ENCODE assay signal across 8 cellular contexts in the genomic region with DNA sequence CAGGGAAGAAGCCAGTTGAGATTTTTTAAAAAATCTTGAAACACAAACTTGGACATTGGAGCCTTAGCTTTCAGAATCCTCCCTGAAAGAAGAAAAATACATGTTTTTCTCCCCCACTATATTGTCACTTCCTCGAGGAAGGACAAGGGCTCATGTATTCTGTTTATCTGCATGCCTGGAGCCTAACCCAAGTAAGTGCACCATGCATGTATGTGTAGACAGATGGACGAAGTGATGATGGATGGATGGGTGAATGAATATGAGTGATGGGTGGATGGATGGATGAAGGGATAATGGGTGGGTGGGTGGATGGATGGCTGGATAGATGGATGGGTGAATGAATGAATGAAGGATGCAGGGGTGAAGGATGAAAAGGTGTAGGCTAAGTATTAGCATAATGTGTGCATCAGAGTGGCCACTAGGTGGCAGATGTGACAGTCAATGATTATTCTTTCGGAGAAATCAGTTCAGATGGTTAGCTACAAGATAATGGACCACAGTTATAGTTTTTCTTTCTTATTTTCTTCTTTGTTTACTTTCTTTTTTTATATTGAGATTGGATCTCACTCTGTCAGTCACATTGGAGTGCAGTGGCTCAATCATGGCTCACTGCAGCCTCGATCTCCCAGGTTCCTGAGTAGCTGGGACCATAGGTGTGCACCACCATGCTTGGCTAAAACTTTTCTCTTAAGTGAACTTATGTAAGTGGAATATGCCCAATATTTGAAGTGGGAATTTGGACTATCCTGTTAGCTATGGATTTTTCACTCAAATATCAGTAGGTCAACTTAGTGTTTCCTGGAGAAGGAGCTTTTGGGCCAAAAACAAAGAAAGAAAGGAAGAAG. TPM values are rescaled to one million over a fixed set of nuclear protein-coding genes. Genes with fewer than 3 reads are reported as not detected.
DNase-seq lines count a peak whose midpoint lies in the region; ATAC-seq and TF ChIP-seq lines count a peak whose summit lies in the region.

No MANE protein-coding gene starts in this region.

- no peaks in the 10 kb centered on the region for H3F3A ChIP-seq in GM23338 (replicated peaks; ENCODE audit: low read depth)

- peak; percentile 76 to 79 for TF ChIP-seq CTCF in GM23338 (conservative IDR thresholded peaks at IDR 0.05; ENCODE audit: low read depth in 2 of 2)

- no peaks in the 10 kb centered on the region; the same call in 1 of the 2 replicates for H3K9me2 ChIP-seq in GM23338 (ENCODE audit: insufficient read depth)

- intact Hi-C loops in Right ventricle myocardium superior (cut with DNase I) (no loop called here), cardiac septum (cut with DNase I) (no loop called here), aorta (cut with DNase I) (no loop called here)
- intact Hi-C loops in dendritic cell treated with granulocyte-macrophage colony-stimulating factor and Interleukin-4, amounts not matched to agents 40 ng/mL and 50 ng/mL, for 4 days (cut with micrococcal nuclease) = loop anchor here (2.0 kb wide), 1 partner anchor 18 kb away; the partner anchor contains the start of gene CCDC93

- H3K27ac ChIP-seq in GM23338 (ENCODE audit: low read depth) (no peak overlapping the region), aorta (ENCODE audit: low read depth in 1 of 2, low read length in 2 of 2) (no peak overlapping the region)

- H3K4me2 ChIP-seq in GM23338 = no peak overlapping the region

- no peaks in the 10 kb centered on the region for H3K27me3 ChIP-seq in GM23338 (ENCODE audit: insufficient read depth)
- peaks cover 0 to 3% of the 10 kb centered on the region in 2 donors for H3K27me3 ChIP-seq in aorta (ENCODE audit: control insufficient read depth in 1 of 2, insufficient read depth in 2 of 2, low read length in 1 of 2)

- no peak overlapping the region for H2AFZ ChIP-seq in GM23338

- peaks cover 10% of the 10 kb centered on the region for H3K4me1 ChIP-seq in GM23338 (ENCODE audit: insufficient read depth)
- no peaks in the 10 kb centered on the region for H3K4me1 ChIP-seq in aorta (ENCODE audit: control insufficient read depth in 1 of 2, insufficient read depth in 2 of 2, low read length in 2 of 2)

- peaks cover 6% of the 10 kb centered on the region; the same call in 2 of the 3 replicates for H3K4me1 Mint-ChIP-seq in GM23338
- H3K4me1 Mint-ChIP-seq in dendritic cell treated with granulocyte-macrophage colony-stimulating factor and Interleukin-4, amounts not matched to agents 40 ng/mL and 50 ng/mL, for 4 days (ENCODE audit: low read depth) = peaks cover 21% of the 10 kb centered on the region

- no peak overlapping the region; the same call in 2 of the 3 replicates for H3K4me3 Mint-ChIP-seq in GM23338
- H3K4me3 Mint-ChIP-seq in dendritic cell treated with granulocyte-macrophage colony-stimulating factor and Interleukin-4, amounts not matched to agents 40 ng/mL and 50 ng/mL, for 4 days = no peak overlapping the region

- H3K9me3 ChIP-seq in aorta (ENCODE audit: control insufficient read depth, low read length) = peaks cover 2% of the 10 kb centered on the region

- ATAC-seq in Right ventricle myocardium superior (ENCODE audit: poor library complexity) (peak; percentile 65), GM23338 (peak; percentile 76), aorta (ENCODE audit: low FRiP score) (peak; percentile 63)

- H3K27me3 Mint-ChIP-seq in GM23338 (ENCODE audit: insufficient read depth, low read depth, poor library complexity) = peaks cover 3% of the 10 kb centered on the region
- H3K27me3 Mint-ChIP-seq in dendritic cell treated with granulocyte-macrophage colony-stimulating factor and Interleukin-4, amounts not matched to agents 40 ng/mL and 50 ng/mL, for 4 days = peaks cover 42% of the 10 kb centered on the region

- H3K79me2 ChIP-seq in GM23338 (replicated peaks; ENCODE audit: insufficient read depth) = no peaks in the 10 kb centered on the region

- whole genome bisulfite sequencing in aorta, 2 donors = 33 to 35% methylated on average over 4 of the region's 4 CpGs

- H4K20me1 ChIP-seq in GM23338 (replicated peaks; ENCODE audit: insufficient read depth) = no peaks in the 10 kb centered on the region

- no peak overlapping the region for H3K4me3 ChIP-seq in GM23338
- H3K4me3 ChIP-seq in aorta (ENCODE audit: low read length in 2 of 2) = no peak overlapping the region

- in situ Hi-C loops in KBM-7 (cut with MboI; ENCODE audit: low pct_unique_long_range_greater_than_20kb, low sequenced_read_pairs) = loop anchor here (25.0 kb wide), 1 partner anchor 830 kb away; no protein-coding TSS in a partner anchor

- H3K36me3 Mint-ChIP-seq in GM23338 (ENCODE audit: low read depth) = no peaks in the 10 kb centered on the region; the same call in 2 of the 3 replicates
- peaks cover 6% of the 10 kb centered on the region for H3K36me3 Mint-ChIP-seq in dendritic cell treated with granulocyte-macrophage colony-stimulating factor and Interleukin-4, amounts not matched to agents 40 ng/mL and 50 ng/mL, for 4 days (ENCODE audit: low read depth)

- H3K36me3 ChIP-seq in GM23338 (ENCODE audit: insufficient read depth) (no peaks in the 10 kb centered on the region; the same call in 1 of the 2 replicates), aorta (ENCODE audit: control insufficient read depth in 1 of 2, insufficient read depth in 2 of 2, low read length in 1 of 2) (no peaks in the 10 kb centered on the region)

- no peak for DNase-seq in Right ventricle myocardium superior
- no peak for DNase-seq in cardiac septum (ENCODE audit: low spot score)
- peak; percentile 73 for DNase-seq in GM23338 (ENCODE audit: low spot score)
- DNase-seq in KBM-7 = peak; percentile 38
- peak; percentile 21 for DNase-seq in T-helper 9 cell
- peak; percentile 9 for DNase-seq in midbrain (lab: John Stamatoyannopoulos, UW)
- no peak for DNase-seq in aorta

- peaks cover 6% of the 10 kb centered on the region; the same call in 2 of the 3 replicates for H3K9me3 Mint-ChIP-seq in GM23338
- H3K9me3 Mint-ChIP-seq in dendritic cell treated with granulocyte-macrophage colony-stimulating factor and Interleukin-4, amounts not matched to agents 40 ng/mL and 50 ng/mL, for 4 days = peaks cover 24% of the 10 kb centered on the region

- H3K27ac Mint-ChIP-seq in GM23338 = no peak overlapping the region
- H3K27ac Mint-ChIP-seq in dendritic cell treated with granulocyte-macrophage colony-stimulating factor and Interleukin-4, amounts not matched to agents 40 ng/mL and 50 ng/mL, for 4 days = peak overlapping the region; percentile 7

TF ChIP-seq in GM23338, 12 proteins besides CTCF, POLR2A, EP300 and RAD21:
- TF ChIP-seq POLR2AphosphoS5 (IDR thresholded peaks at IDR 0.05; ENCODE audit: low read depth) = no peak
- no peak for TF ChIP-seq CREB1 (CRISPR knock-in tag; IDR thresholded peaks at IDR 0.05; ENCODE audit: low read depth)
- no peak for TF ChIP-seq JUNB (IDR thresholded peaks at IDR 0.05; ENCODE audit: unreplicated experiment)
- TF ChIP-seq EZH2 (IDR thresholded peaks at IDR 0.05; ENCODE audit: low read depth, unreplicated experiment) = no peak
- TF ChIP-seq EZH2phosphoT487 (IDR thresholded peaks at IDR 0.05; ENCODE audit: unreplicated experiment) = no peak
TF ChIP-seq in GM23338: peak in this region for 0.

RNA-seq across cellular contexts. Expression of gene CCDC93, which starts 18.5 kb away (rescaled TPM):
- total RNA-seq in Right ventricle myocardium superior (20.9 TPM), cardiac septum (26.9 TPM), aorta (10 to 100 TPM; 34.8 to 42.8 TPM)
- 9.8 and 13.1 TPM in 2 replicates for total RNA-seq in GM23338 (2014; rRNA removed; shearing (Covaris generic))
- polyA plus RNA-seq in GM23338 (2016; fragmentation: Nextera tagmentation; extraction: Ambion mirVana) (12.3 and 16.8 TPM in 2 replicates), aorta (10 to 100 TPM in 1 of 2 donors, 1 to 10 TPM in 1; 5.8 to 12.1 TPM)

RNA-seq across cellular contexts. Expression of gene INSIG2, which starts 55.9 kb away (rescaled TPM):
- total RNA-seq in Right ventricle myocardium superior = 16.2 TPM
- total RNA-seq in cardiac septum = 14.0 TPM
- total RNA-seq in GM23338 (2014; rRNA removed; shearing (Covaris generic)) = 8.1 and 10.1 TPM in 2 replicates
- polyA plus RNA-seq in GM23338 (2016; fragmentation: Nextera tagmentation; extraction: Ambion mirVana) = 11.0 and 15.1 TPM in 2 replicates
- total RNA-seq in aorta = 10 to 100 TPM; 34.2 to 43.2 TPM
- polyA plus RNA-seq in aorta = 10 to 100 TPM; 35.1 to 44.5 TPM

Comparison
In these comparisons a context has a peak if more than half of its experiments do, and no peak if none do; other contexts are left out.
1. DNase-seq: peak in GM23338 (single experiment), KBM-7 (single experiment), T-helper 9 cell (single experiment) and midbrain (single experiment); none in Right ventricle myocardium superior (single experiment), cardiac septum (single experiment) and aorta (0 of 2).
2. Peak in every context shown above with its lines, with median percentiles within 50 percentile points of each other: ATAC-seq.